Comparison of ENCODE assay signal across 27 cellular contexts in genomic region chr6:111581957-111582356, GRCh38. TPM values are rescaled to one million over a fixed set of nuclear protein-coding genes. Genes with fewer than 3 reads are reported as not detected.
DNase-seq lines count a peak whose midpoint lies in the region; ATAC-seq, FAIRE-seq and TF ChIP-seq lines count a peak whose summit lies in the region.
"Had no signal": no experiment of that assay in that cellular context is flagged by ENCODE, and none has a peak within 500 bp of the region (broad histone marks: within the 10 kb centered on the region; RNA-seq: fewer than 3 reads in every experiment).

No MANE protein-coding gene starts in this region.

- intact Hi-C loops in left cardiac atrium (cut with DNase I) = no loop called here
- intact Hi-C loops in tibial artery (cut with DNase I; ENCODE audit: low total_unique reads) = no loop called here

- ATAC-seq in left cardiac atrium (no peak), HG02938 (IDR thresholded peaks at IDR 0.05; ENCODE audit: unreplicated experiment) (no peak)
- ATAC-seq: activated T-cell treated with anti-CD3 and anti-CD28 coated beads, Interleukin-2, amount 50 U/mL, for 72 hours; foreskin keratinocyte; GM12878; stimulated activated naive CD8-positive, alpha-beta T cell treated with anti-CD3 and anti-CD28 coated beads, Interleukin-15, amount 100 ng/mL, for 72 hours had no signal

- H3K27me3 ChIP-seq in cardiac muscle cell (no peaks in the 10 kb centered on the region), tibial artery (no peaks in the 10 kb centered on the region)
- H3K27me3 ChIP-seq: esophagus muscularis mucosa, foreskin keratinocyte, transverse colon had no signal

- H3K4me3 ChIP-seq in cardiac muscle cell = no peak overlapping the region
- H3K4me3 ChIP-seq in tibial artery = no peak overlapping the region
- H3K4me3 ChIP-seq: esophagus muscularis mucosa, GM12878, transverse colon had no signal

- TF ChIP-seq CTCF in cardiac muscle cell (IDR thresholded peaks at IDR 0.05; ENCODE audit: low read depth, low read length) = no peak
- TF ChIP-seq CTCF in tibial artery (IDR thresholded peaks at IDR 0.05) = no peak

- peaks cover 19% of the 10 kb centered on the region for H3K4me1 ChIP-seq in cardiac muscle cell (ENCODE audit: low read depth)
- H3K4me1 ChIP-seq in tibial artery = peaks cover 0 to 42% (median 25%) of the 10 kb centered on the region in 4 donors

- no peak for FAIRE-seq in RCC 7860 (lab: Jason Lieb, UNC)
- FAIRE-seq: GM12878 had no signal

- no peaks in the 10 kb centered on the region for H3K9me3 ChIP-seq in cardiac muscle cell (ENCODE audit: low read depth)
- H3K9me3 ChIP-seq in tibial artery = no peaks in the 10 kb centered on the region
- H3K9me3 ChIP-seq: esophagus muscularis mucosa, transverse colon had no signal

- DNase-seq in cardiac muscle cell (ENCODE audit: low read depth in 1 of 2, low spot score in 1 of 2) (no peak), left cardiac atrium (no peak), RCC 7860 (ENCODE audit: low spot score) (peak; percentile 29), kidney tubule cell (ENCODE audit: low spot score) (peak; percentile 30), tibial artery (no peak), globus pallidus (ENCODE audit: low spot score) (no peak)
- no peak for DNase-seq in stimulated activated CD4-positive, alpha-beta T cell treated with anti-CD3 and anti-CD28 coated beads, Interleukin-1b, Interleukin-23, amount 100 ng/mL, for 48 hours
- DNase-seq: activated B cell treated with CpG ODN at 0.5 μM for 24 hours; activated CD4-positive, alpha-beta T cell treated with anti-CD3 and anti-CD28 coated beads, Interleukin-2, amount 10 ng/mL, durations not matched to agents 7 days and 5 days; activated naive CD4-positive, alpha-beta T cell; activated T-cell treated with anti-CD3 and anti-CD28 coated beads, Interleukin-2, amount 50 U/mL, for 72 hours; central memory CD4-positive, alpha-beta T cell; dermis blood vessel endothelial cell; endodermal cell; foreskin keratinocyte; hippocampal formation; immature natural killer cell; mesenchymal stem cell; NCI-H1105; NCI-H187 treated with DMSO at 0.1 percent for 48 hours; NCI-H345; RPMI8226; stimulated activated naive CD8-positive, alpha-beta T cell treated with anti-CD3 and anti-CD28 coated beads, Interleukin-15, amount 100 ng/mL, for 72 hours; transverse colon had no signal

- H3K36me3 ChIP-seq in cardiac muscle cell (peaks cover 3% of the 10 kb centered on the region), tibial artery (peaks cover 0 to 24% (median 19%) of the 10 kb centered on the region in 3 donors)

- peak overlapping the region; percentile 41 for H3K27ac ChIP-seq in cardiac muscle cell
- H3K27ac ChIP-seq in tibial artery = peak overlapping the region; percentile 14 to 58
- H3K27ac ChIP-seq: foreskin keratinocyte, transverse colon had no signal

RNA-seq across cellular contexts. Expression of gene TRAF3IP2, which starts 23.7 kb away (rescaled TPM):
- total RNA-seq in cardiac muscle cell (19.0 and 28.9 TPM in 2 replicates), left cardiac atrium (10 to 100 TPM; 11.2 to 13.2 TPM)
- 15.2 and 20.8 TPM in 2 replicates for polyA plus RNA-seq in cardiac muscle cell

Comparison
In these comparisons a context has a peak if more than half of its experiments do, and no peak if none do; other contexts are left out.
1. DNase-seq: peak in RCC 7860 (single experiment) and kidney tubule cell (single experiment); none in cardiac muscle cell (0 of 2), left cardiac atrium (single experiment), tibial artery (0 of 2), stimulated activated CD4-positive, alpha-beta T cell treated with anti-CD3 and anti-CD28 coated beads, Interleukin-1b, Interleukin-23, amount 100 ng/mL, for 48 hours (single experiment) and globus pallidus (single experiment).